In the genomic region with DNA sequence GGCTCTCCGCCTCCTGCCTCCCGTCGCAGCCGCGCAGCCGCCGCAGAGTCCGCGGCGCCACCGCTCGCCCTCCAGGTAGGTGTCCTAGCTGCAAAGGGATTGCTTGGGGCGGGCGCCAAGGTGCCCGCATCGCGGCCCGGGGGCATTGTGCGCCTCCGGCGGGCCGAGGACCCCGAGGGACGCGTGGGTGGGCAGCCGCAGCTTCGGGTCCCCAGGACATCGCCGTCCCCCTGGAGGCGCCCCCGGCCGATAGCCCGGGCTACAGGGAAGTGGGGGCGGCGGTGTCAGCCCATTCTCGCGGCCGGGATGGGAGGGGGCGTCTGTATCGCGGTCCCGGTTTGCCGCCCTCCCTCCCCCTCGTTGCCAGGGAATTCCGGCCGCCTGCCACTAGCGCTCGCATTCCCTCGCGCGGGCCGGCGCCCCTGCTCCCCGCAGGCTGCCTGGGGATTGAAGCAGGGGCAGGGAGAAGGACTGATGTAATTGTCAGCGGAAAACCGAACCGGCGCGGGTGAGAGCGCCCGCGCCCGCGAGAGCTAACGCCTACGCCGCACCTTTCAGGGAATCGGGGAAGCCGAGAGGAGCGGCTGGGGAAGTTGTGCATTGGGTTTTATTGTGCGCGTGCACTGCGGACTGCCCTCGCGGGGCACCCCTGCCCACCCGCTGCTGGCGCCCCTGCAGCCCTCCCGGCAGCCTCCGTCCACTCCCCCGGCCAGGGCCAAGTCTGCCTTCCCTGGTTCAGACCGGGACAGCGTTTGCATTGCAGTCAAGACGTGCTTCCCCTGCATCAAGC, we compare ENCODE assay signal across 1 cellular context.
TF ChIP-seq lines count a peak whose summit lies in the region.

No MANE protein-coding gene starts in this region.

TF ChIP-seq in HEK293, 187 proteins besides CTCF, POLR2A, EP300 and RAD21 (continued from another document and continues in another):
- TF ChIP-seq HIC1 (tag by site-specific recombination; IDR thresholded peaks at IDR 0.05) (peak; percentile 63), OVOL3 (tag by site-specific recombination; IDR thresholded peaks at IDR 0.05) (no peak), KLF7 (tag by site-specific recombination; IDR thresholded peaks at IDR 0.05; ENCODE audit: borderline replicate concordance) (no peak), ZNF302 (tag by site-specific recombination; IDR thresholded peaks at IDR 0.05; ENCODE audit: low read depth) (no peak), EGR2 (tag by site-specific recombination; IDR thresholded peaks at IDR 0.05; ENCODE audit: low read depth) (peak; percentile 72; the same call in 1 of the 2 replicates), ZIC2 (tag by site-specific recombination; IDR thresholded peaks at IDR 0.05) (peak; percentile 76), ZNF174 (tag by site-specific recombination; IDR thresholded peaks at IDR 0.05) (no peak), ZNF140 (tag by site-specific recombination; IDR thresholded peaks at IDR 0.05) (no peak), ZNF184 (tag by site-specific recombination; IDR thresholded peaks at IDR 0.05) (no peak), ZNF157 (tag by site-specific recombination; IDR thresholded peaks at IDR 0.05) (no peak), ZNF510 (tag by site-specific recombination; IDR thresholded peaks at IDR 0.05; ENCODE audit: insufficient replicate concordance) (no peak), ZNF239 (tag by site-specific recombination; IDR thresholded peaks at IDR 0.05) (no peak), ZBTB48 (tag by site-specific recombination; IDR thresholded peaks at IDR 0.05) (0 out of 2 replicates have a peak, but pooled peaks have one; percentile 26), IKZF3 (tag by site-specific recombination; IDR thresholded peaks at IDR 0.05) (no peak; the same call in 1 of the 2 replicates), GLI2 (tag by site-specific recombination; IDR thresholded peaks at IDR 0.05; ENCODE audit: borderline replicate concordance, low read depth) (no peak), TRIM28 (IDR thresholded peaks at IDR 0.05; ENCODE audit: borderline replicate concordance, low read length) (no peak), ZBTB20 (tag by site-specific recombination; IDR thresholded peaks at IDR 0.05) (peak; percentile 89; the same call in 1 of the 2 replicates), ZNF423 (tag by site-specific recombination; IDR thresholded peaks at IDR 0.05) (no peak), ZNF488 (tag by site-specific recombination; IDR thresholded peaks at IDR 0.05) (no peak), SP3 (tag by site-specific recombination; IDR thresholded peaks at IDR 0.05) (no peak), ZNF654 (tag by site-specific recombination; IDR thresholded peaks at IDR 0.05; ENCODE audit: low read depth) (no peak), KLF10 (tag by site-specific recombination; IDR thresholded peaks at IDR 0.05) (no peak), ZNF473 (tag by site-specific recombination; IDR thresholded peaks at IDR 0.05) (no peak), ZNF175 (tag by site-specific recombination; IDR thresholded peaks at IDR 0.05) (no peak), YY1 (tag by site-specific recombination; IDR thresholded peaks at IDR 0.05) (0 out of 2 replicates have a peak, but pooled peaks have one; percentile 22), ZNF555 (tag by site-specific recombination; conservative IDR thresholded peaks at IDR 0.05) (no peak), ZNF2 (tag by site-specific recombination; IDR thresholded peaks at IDR 0.05) (peak; percentile 50; the same call in 1 of the 2 replicates), ZNF530 (tag by site-specific recombination; IDR thresholded peaks at IDR 0.05; ENCODE audit: low read depth) (no peak), ZNF335 (tag by site-specific recombination; conservative IDR thresholded peaks at IDR 0.05) (peak; percentile 86), ZNF626 (tag by site-specific recombination; IDR thresholded peaks at IDR 0.05) (no peak), TCF7L2 (IDR thresholded peaks at IDR 0.05; ENCODE audit: borderline replicate concordance, low read depth, low read length) (no peak), ZNF112 (tag by site-specific recombination; IDR thresholded peaks at IDR 0.05) (no peak), SCRT1 (tag by site-specific recombination; IDR thresholded peaks at IDR 0.05; ENCODE audit: borderline replicate concordance) (no peak), ZNF366 (tag by site-specific recombination; conservative IDR thresholded peaks at IDR 0.05) (peak; percentile 57), BCL11A (tag by site-specific recombination; IDR thresholded peaks at IDR 0.05; ENCODE audit: low read depth) (no peak), ZBTB17 (tag by site-specific recombination; IDR thresholded peaks at IDR 0.05) (peak; percentile 94), ZNF274 (IDR thresholded peaks at IDR 0.05; ENCODE audit: low read length) (no peak), ZNF274 (tag by site-specific recombination; IDR thresholded peaks at IDR 0.05; ENCODE audit: borderline replicate concordance) (no peak), KLF17 (tag by site-specific recombination; IDR thresholded peaks at IDR 0.05) (peak; percentile 41; the same call in 1 of the 2 replicates), ZNF211 (tag by site-specific recombination; IDR thresholded peaks at IDR 0.05; ENCODE audit: low read depth) (no peak)
- TF ChIP-seq, protein P1, sequence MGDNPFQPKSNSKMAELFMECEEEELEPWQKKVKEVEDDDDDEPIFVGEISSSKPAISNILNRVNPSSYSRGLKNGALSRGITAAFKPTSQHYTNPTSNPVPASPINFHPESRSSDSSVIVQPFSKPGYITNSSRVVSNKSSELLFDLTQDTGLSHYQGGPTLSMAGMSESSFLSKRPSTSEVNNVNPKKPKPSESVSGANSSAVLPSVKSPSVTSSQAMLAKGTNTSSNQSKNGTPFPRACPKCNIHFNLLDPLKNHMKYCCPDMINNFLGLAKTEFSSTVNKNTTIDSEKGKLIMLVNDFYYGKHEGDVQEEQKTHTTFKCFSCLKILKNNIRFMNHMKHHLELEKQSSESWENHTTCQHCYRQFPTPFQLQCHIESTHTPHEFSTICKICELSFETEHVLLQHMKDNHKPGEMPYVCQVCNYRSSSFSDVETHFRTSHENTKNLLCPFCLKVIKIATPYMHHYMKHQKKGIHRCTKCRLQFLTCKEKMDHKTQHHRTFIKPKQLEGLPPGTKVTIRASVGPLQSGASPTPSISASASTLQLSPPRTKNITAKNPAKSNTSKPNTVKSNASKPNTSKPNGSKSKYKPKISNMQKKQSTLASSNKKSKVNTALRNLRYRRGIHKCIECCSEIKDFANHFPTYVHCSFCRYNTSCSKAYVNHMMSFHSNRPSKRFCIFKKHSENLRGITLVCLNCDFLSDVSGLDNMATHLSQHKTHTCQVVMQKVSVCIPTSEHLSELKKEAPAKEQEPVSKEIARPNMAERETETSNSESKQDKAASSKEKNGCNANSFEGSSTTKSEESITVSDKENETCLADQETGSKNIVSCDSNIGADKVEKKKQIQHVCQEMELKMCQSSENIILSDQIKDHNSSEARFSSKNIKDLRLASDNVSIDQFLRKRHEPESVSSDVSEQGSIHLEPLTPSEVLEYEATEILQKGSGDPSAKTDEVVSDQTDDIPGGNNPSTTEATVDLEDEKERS (tag by site-specific recombination; IDR thresholded peaks at IDR 0.05), result no peak
- TF ChIP-seq, protein P2, sequence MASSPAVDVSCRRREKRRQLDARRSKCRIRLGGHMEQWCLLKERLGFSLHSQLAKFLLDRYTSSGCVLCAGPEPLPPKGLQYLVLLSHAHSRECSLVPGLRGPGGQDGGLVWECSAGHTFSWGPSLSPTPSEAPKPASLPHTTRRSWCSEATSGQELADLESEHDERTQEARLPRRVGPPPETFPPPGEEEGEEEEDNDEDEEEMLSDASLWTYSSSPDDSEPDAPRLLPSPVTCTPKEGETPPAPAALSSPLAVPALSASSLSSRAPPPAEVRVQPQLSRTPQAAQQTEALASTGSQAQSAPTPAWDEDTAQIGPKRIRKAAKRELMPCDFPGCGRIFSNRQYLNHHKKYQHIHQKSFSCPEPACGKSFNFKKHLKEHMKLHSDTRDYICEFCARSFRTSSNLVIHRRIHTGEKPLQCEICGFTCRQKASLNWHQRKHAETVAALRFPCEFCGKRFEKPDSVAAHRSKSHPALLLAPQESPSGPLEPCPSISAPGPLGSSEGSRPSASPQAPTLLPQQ (tag by site-specific recombination; IDR thresholded peaks at IDR 0.05), result no peak
- TF ChIP-seq, protein P3, sequence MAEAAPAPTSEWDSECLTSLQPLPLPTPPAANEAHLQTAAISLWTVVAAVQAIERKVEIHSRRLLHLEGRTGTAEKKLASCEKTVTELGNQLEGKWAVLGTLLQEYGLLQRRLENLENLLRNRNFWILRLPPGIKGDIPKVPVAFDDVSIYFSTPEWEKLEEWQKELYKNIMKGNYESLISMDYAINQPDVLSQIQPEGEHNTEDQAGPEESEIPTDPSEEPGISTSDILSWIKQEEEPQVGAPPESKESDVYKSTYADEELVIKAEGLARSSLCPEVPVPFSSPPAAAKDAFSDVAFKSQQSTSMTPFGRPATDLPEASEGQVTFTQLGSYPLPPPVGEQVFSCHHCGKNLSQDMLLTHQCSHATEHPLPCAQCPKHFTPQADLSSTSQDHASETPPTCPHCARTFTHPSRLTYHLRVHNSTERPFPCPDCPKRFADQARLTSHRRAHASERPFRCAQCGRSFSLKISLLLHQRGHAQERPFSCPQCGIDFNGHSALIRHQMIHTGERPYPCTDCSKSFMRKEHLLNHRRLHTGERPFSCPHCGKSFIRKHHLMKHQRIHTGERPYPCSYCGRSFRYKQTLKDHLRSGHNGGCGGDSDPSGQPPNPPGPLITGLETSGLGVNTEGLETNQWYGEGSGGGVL (tag by site-specific recombination; IDR thresholded peaks at IDR 0.05), result peak; percentile 50
- TF ChIP-seq, protein P4, sequence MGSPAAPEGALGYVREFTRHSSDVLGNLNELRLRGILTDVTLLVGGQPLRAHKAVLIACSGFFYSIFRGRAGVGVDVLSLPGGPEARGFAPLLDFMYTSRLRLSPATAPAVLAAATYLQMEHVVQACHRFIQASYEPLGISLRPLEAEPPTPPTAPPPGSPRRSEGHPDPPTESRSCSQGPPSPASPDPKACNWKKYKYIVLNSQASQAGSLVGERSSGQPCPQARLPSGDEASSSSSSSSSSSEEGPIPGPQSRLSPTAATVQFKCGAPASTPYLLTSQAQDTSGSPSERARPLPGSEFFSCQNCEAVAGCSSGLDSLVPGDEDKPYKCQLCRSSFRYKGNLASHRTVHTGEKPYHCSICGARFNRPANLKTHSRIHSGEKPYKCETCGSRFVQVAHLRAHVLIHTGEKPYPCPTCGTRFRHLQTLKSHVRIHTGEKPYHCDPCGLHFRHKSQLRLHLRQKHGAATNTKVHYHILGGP (tag by site-specific recombination; IDR thresholded peaks at IDR 0.05), result no peak
- TF ChIP-seq, protein P5, sequence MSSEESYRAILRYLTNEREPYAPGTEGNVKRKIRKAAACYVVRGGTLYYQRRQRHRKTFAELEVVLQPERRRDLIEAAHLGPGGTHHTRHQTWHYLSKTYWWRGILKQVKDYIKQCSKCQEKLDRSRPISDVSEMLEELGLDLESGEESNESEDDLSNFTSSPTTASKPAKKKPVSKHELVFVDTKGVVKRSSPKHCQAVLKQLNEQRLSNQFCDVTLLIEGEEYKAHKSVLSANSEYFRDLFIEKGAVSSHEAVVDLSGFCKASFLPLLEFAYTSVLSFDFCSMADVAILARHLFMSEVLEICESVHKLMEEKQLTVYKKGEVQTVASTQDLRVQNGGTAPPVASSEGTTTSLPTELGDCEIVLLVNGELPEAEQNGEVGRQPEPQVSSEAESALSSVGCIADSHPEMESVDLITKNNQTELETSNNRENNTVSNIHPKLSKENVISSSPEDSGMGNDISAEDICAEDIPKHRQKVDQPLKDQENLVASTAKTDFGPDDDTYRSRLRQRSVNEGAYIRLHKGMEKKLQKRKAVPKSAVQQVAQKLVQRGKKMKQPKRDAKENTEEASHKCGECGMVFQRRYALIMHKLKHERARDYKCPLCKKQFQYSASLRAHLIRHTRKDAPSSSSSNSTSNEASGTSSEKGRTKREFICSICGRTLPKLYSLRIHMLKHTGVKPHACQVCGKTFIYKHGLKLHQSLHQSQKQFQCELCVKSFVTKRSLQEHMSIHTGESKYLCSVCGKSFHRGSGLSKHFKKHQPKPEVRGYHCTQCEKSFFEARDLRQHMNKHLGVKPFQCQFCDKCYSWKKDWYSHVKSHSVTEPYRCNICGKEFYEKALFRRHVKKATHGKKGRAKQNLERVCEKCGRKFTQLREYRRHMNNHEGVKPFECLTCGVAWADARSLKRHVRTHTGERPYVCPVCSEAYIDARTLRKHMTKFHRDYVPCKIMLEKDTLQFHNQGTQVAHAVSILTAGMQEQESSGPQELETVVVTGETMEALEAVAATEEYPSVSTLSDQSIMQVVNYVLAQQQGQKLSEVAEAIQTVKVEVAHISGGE (tag by site-specific recombination; conservative IDR thresholded peaks at IDR 0.05; ENCODE audit: low read depth), result peak; percentile 33; the same call in 1 of the 2 replicates
